In the genomic region with DNA sequence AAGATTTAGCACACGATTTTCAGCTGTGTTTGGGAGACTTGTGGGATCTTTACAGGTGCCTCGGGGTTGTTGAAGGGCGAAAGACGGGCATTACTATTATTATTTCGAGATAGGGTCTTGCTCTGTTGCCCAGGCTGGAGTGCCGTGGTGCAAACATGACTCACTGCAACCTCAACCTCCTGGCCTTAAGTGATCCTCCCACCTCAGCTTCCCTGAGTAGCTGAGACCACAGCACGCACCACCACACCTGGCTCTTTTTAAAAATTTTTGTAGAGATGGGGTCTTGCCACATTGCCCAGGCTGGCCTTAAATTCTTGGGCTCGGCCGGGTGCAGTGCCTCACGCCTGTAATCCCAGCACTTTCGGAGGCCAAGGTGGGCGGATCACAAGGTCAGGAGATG, we compare ENCODE assay signal across 3 cellular contexts.
TF ChIP-seq lines count a peak whose summit lies in the region.

No MANE protein-coding gene starts in this region.

TF ChIP-seq in SK-N-SH, 30 proteins besides CTCF, POLR2A, EP300 and RAD21 (continued from another document):
- no peak for TF ChIP-seq TEAD4 (IDR thresholded peaks at IDR 0.05; ENCODE audit: borderline replicate concordance, insufficient read depth)
- no peak for TF ChIP-seq MXI1 (IDR thresholded peaks at IDR 0.05; ENCODE audit: low read depth, low read length)
- TF ChIP-seq, protein P1, sequence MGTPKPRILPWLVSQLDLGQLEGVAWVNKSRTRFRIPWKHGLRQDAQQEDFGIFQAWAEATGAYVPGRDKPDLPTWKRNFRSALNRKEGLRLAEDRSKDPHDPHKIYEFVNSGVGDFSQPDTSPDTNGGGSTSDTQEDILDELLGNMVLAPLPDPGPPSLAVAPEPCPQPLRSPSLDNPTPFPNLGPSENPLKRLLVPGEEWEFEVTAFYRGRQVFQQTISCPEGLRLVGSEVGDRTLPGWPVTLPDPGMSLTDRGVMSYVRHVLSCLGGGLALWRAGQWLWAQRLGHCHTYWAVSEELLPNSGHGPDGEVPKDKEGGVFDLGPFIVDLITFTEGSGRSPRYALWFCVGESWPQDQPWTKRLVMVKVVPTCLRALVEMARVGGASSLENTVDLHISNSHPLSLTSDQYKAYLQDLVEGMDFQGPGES (IDR thresholded peaks at IDR 0.05; ENCODE audit: low read depth, low read length), result no peak
- TF ChIP-seq NFIC (IDR thresholded peaks at IDR 0.05; ENCODE audit: borderline replicate concordance), result no peak
- no peak for TF ChIP-seq MEF2A (IDR thresholded peaks at IDR 0.05; ENCODE audit: borderline replicate concordance, low read depth)
- no peak for TF ChIP-seq TCF12 (IDR thresholded peaks at IDR 0.05)
- no peak for TF ChIP-seq FOXJ3 (CRISPR knock-in tag; IDR thresholded peaks at IDR 0.05)
- no peak for TF ChIP-seq RCOR1 (IDR thresholded peaks at IDR 0.05; ENCODE audit: low read length)
- no peak for TF ChIP-seq POLR2AphosphoS5 (IDR thresholded peaks at IDR 0.05; ENCODE audit: low read depth, low read length)
- TF ChIP-seq, protein P2, sequence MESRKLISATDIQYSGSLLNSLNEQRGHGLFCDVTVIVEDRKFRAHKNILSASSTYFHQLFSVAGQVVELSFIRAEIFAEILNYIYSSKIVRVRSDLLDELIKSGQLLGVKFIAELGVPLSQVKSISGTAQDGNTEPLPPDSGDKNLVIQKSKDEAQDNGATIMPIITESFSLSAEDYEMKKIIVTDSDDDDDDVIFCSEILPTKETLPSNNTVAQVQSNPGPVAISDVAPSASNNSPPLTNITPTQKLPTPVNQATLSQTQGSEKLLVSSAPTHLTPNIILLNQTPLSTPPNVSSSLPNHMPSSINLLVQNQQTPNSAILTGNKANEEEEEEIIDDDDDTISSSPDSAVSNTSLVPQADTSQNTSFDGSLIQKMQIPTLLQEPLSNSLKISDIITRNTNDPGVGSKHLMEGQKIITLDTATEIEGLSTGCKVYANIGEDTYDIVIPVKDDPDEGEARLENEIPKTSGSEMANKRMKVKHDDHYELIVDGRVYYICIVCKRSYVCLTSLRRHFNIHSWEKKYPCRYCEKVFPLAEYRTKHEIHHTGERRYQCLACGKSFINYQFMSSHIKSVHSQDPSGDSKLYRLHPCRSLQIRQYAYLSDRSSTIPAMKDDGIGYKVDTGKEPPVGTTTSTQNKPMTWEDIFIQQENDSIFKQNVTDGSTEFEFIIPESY (IDR thresholded peaks at IDR 0.05; ENCODE audit: borderline replicate concordance, low read depth), result no peak
- no peak for TF ChIP-seq GATA2 (CRISPR knock-in tag; IDR thresholded peaks at IDR 0.05)
- TF ChIP-seq, protein P3, sequence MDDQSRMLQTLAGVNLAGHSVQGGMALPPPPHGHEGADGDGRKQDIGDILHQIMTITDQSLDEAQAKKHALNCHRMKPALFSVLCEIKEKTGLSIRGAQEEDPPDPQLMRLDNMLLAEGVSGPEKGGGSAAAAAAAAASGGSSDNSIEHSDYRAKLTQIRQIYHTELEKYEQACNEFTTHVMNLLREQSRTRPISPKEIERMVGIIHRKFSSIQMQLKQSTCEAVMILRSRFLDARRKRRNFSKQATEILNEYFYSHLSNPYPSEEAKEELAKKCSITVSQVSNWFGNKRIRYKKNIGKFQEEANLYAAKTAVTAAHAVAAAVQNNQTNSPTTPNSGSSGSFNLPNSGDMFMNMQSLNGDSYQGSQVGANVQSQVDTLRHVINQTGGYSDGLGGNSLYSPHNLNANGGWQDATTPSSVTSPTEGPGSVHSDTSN (IDR thresholded peaks at IDR 0.05), result no peak
TF ChIP-seq in SK-N-SH: peak in this region for 0.

TF ChIP-seq in SK-N-SH treated with all-trans-retinoic acid at 6 μM for 48 hours, 23 proteins besides CTCF, POLR2A, EP300 and RAD21 (continued from another document):
- TF ChIP-seq OSR1 (CRISPR knock-in tag; IDR thresholded peaks at IDR 0.05) (no peak), ZNF70 (CRISPR knock-in tag; IDR thresholded peaks at IDR 0.05) (no peak), ESRRG (CRISPR knock-in tag; IDR thresholded peaks at IDR 0.05) (no peak), BACH2 (CRISPR knock-in tag; IDR thresholded peaks at IDR 0.05; ENCODE audit: borderline replicate concordance) (no peak), RARB (CRISPR knock-in tag; IDR thresholded peaks at IDR 0.05) (no peak), PPARA (CRISPR knock-in tag; IDR thresholded peaks at IDR 0.05; ENCODE audit: borderline replicate concordance) (no peak), ISL1 (CRISPR knock-in tag; IDR thresholded peaks at IDR 0.05) (no peak), ARNTL (CRISPR knock-in tag; IDR thresholded peaks at IDR 0.05; ENCODE audit: borderline replicate concordance, low read depth) (no peak), TCF4 (CRISPR knock-in tag; IDR thresholded peaks at IDR 0.05; ENCODE audit: borderline replicate concordance) (no peak), ZC3H10 (CRISPR knock-in tag; IDR thresholded peaks at IDR 0.05) (no peak), SNAI2 (CRISPR knock-in tag; IDR thresholded peaks at IDR 0.05) (no peak)
- TF ChIP-seq, protein P4, sequence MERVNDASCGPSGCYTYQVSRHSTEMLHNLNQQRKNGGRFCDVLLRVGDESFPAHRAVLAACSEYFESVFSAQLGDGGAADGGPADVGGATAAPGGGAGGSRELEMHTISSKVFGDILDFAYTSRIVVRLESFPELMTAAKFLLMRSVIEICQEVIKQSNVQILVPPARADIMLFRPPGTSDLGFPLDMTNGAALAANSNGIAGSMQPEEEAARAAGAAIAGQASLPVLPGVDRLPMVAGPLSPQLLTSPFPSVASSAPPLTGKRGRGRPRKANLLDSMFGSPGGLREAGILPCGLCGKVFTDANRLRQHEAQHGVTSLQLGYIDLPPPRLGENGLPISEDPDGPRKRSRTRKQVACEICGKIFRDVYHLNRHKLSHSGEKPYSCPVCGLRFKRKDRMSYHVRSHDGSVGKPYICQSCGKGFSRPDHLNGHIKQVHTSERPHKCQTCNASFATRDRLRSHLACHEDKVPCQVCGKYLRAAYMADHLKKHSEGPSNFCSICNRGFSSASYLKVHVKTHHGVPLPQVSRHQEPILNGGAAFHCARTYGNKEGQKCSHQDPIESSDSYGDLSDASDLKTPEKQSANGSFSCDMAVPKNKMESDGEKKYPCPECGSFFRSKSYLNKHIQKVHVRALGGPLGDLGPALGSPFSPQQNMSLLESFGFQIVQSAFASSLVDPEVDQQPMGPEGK (CRISPR knock-in tag; IDR thresholded peaks at IDR 0.05; ENCODE audit: borderline replicate concordance), result no peak

TF ChIP-seq in WTC11, 78 proteins besides CTCF, POLR2A, EP300 and RAD21:
- TF ChIP-seq, protein P5, sequence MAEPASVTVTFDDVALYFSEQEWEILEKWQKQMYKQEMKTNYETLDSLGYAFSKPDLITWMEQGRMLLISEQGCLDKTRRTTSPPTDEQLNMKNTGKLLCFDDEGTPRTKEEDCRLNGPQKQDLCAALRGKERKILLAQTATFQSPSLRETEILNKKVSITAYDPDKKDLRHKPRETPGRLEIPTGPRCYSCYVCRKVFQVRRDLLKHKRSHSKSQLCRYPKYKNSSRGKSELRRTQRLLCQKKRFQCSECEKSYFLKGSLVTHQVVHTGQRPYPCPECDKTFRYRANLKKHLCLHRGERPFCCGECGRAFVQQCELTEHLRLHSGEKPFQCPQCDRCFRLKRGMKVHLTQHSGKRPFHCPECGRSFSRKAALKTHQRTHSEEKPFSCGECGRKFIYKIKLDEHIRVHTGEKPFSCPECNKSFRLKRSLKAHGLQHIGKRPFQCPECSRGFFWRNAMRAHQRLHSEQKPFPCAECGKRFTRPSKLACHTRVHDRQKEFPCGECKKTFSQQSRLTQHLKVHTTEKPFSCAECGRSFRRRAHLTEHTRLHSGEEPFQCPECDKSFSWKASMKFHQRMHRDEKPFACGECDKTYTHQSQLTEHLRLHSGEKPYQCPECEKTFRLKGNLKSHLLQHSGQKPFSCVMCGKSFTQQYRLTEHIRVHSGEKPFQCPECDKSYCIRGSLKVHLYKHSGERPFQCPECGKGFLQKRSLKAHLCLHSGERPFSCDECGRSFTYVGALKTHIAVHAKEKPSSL (CRISPR knock-in tag; conservative IDR thresholded peaks at IDR 0.05), result no peak
- TF ChIP-seq ZNF121 (CRISPR knock-in tag; IDR thresholded peaks at IDR 0.05), result peak; percentile 74
- TF ChIP-seq, protein P6, sequence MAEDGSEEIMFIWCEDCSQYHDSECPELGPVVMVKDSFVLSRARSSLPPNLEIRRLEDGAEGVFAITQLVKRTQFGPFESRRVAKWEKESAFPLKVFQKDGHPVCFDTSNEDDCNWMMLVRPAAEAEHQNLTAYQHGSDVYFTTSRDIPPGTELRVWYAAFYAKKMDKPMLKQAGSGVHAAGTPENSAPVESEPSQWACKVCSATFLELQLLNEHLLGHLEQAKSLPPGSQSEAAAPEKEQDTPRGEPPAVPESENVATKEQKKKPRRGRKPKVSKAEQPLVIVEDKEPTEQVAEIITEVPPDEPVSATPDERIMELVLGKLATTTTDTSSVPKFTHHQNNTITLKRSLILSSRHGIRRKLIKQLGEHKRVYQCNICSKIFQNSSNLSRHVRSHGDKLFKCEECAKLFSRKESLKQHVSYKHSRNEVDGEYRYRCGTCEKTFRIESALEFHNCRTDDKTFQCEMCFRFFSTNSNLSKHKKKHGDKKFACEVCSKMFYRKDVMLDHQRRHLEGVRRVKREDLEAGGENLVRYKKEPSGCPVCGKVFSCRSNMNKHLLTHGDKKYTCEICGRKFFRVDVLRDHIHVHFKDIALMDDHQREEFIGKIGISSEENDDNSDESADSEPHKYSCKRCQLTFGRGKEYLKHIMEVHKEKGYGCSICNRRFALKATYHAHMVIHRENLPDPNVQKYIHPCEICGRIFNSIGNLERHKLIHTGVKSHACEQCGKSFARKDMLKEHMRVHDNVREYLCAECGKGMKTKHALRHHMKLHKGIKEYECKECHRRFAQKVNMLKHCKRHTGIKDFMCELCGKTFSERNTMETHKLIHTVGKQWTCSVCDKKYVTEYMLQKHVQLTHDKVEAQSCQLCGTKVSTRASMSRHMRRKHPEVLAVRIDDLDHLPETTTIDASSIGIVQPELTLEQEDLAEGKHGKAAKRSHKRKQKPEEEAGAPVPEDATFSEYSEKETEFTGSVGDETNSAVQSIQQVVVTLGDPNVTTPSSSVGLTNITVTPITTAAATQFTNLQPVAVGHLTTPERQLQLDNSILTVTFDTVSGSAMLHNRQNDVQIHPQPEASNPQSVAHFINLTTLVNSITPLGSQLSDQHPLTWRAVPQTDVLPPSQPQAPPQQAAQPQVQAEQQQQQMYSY (CRISPR knock-in tag; IDR thresholded peaks at IDR 0.05), result no peak
- TF ChIP-seq GTF2I (CRISPR knock-in tag; conservative IDR thresholded peaks at IDR 0.05), result 0 out of 2 replicates have a peak, but pooled peaks have one; percentile 21
- TF ChIP-seq, protein P7, sequence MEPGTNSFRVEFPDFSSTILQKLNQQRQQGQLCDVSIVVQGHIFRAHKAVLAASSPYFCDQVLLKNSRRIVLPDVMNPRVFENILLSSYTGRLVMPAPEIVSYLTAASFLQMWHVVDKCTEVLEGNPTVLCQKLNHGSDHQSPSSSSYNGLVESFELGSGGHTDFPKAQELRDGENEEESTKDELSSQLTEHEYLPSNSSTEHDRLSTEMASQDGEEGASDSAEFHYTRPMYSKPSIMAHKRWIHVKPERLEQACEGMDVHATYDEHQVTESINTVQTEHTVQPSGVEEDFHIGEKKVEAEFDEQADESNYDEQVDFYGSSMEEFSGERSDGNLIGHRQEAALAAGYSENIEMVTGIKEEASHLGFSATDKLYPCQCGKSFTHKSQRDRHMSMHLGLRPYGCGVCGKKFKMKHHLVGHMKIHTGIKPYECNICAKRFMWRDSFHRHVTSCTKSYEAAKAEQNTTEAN (CRISPR knock-in tag; IDR thresholded peaks at IDR 0.05), result no peak
